ENCODE assay signal across 8 cellular contexts in the genomic region with DNA sequence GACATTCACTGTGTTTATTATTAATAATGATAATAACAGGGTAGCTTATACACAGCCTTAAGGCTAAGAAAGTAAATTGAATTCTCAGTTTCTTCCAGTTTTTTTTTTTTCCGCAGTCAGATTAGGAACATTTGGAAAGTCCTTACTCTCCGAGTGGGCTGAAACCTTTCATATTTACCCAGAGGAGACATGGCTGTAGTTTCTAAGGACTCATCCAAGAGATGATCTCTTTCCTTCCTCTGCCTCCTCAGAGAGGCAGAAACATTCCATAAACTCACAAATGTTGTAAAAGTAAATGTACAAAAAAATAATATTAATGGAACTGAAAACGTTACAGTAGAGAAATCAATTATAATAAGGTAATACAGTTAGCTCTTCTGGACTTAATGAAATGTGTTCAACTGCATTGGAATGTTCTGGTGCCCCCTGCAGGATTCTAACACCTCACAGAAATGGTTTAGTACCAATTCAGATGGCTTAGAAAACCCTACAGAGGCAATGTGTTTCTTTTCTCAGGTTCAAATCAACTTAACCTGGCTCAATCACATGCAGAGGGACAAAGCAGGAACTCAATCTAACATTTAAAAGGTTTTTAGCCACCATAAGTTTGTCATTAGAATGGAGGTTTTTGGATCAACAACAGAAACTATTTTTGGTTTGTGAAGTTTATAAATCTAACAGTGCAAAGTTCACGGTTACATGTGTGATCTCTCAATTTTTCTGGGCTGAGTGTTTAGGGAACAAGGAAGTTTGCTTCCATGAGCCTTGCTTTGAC.
A peak's percentile ranks its signal among the peaks of the same experiment; 100 is the strongest.
DNase-seq lines count a peak whose midpoint lies in the region; ATAC-seq and TF ChIP-seq lines count a peak whose summit lies in the region.

No MANE protein-coding gene starts in this region.

- no peaks in the 10 kb centered on the region for H3K27me3 Mint-ChIP-seq in activated T-cell treated with anti-CD3 and anti-CD28 coated beads, Interleukin-2, amount 50 U/mL, for 72 hours (ENCODE audit: low read depth)
- no peaks in the 10 kb centered on the region for H3K27me3 Mint-ChIP-seq in progenitor cell of endocrine pancreas

- H3K36me3 Mint-ChIP-seq in activated T-cell treated with anti-CD3 and anti-CD28 coated beads, Interleukin-2, amount 50 U/mL, for 72 hours (ENCODE audit: insufficient read depth in 2 of 2), result no peaks in the 10 kb centered on the region
- H3K36me3 Mint-ChIP-seq in progenitor cell of endocrine pancreas (ENCODE audit: insufficient read depth), result peaks cover 1% of the 10 kb centered on the region

- H3K27me3 ChIP-seq in NT2/D1 (ENCODE audit: insufficient read depth, insufficient read length), result no peaks in the 10 kb centered on the region

- H3K36me3 ChIP-seq in NT2/D1 (ENCODE audit: insufficient read depth, insufficient read length, low read length), result no peaks in the 10 kb centered on the region

- peak; percentile 64 for TF ChIP-seq CTCF in fibroblast of villous mesenchyme (IDR thresholded peaks at IDR 0.05; ENCODE audit: insufficient read depth, low read depth, low read length)
- TF ChIP-seq CTCF in progenitor cell of endocrine pancreas (IDR thresholded peaks at IDR 0.05; ENCODE audit: unreplicated experiment), result peak; percentile 65

- peaks cover 3% of the 10 kb centered on the region for H3K4me1 ChIP-seq in NT2/D1 (ENCODE audit: insufficient read depth, insufficient read length)

- no peak overlapping the region for H3K27ac Mint-ChIP-seq in activated T-cell treated with anti-CD3 and anti-CD28 coated beads, Interleukin-2, amount 50 U/mL, for 72 hours
- H3K27ac Mint-ChIP-seq in progenitor cell of endocrine pancreas, result no peak overlapping the region

- no peaks in the 10 kb centered on the region for H3K9me3 ChIP-seq in NT2/D1 (ENCODE audit: insufficient read depth, low read length)

- ATAC-seq in HG03442 (IDR thresholded peaks at IDR 0.05; ENCODE audit: unreplicated experiment), result peak; percentile 89
- ATAC-seq in activated T-cell treated with anti-CD3 and anti-CD28 coated beads, Interleukin-2, amount 50 U/mL, for 72 hours (replicated peaks in 1 of 2), result peak; percentile 52 to 69

- peaks cover 11% of the 10 kb centered on the region for H3K4me1 Mint-ChIP-seq in activated T-cell treated with anti-CD3 and anti-CD28 coated beads, Interleukin-2, amount 50 U/mL, for 72 hours (ENCODE audit: low read depth)
- peaks cover 12% of the 10 kb centered on the region for H3K4me1 Mint-ChIP-seq in progenitor cell of endocrine pancreas (ENCODE audit: low read depth)

- no peak overlapping the region for H3K4me3 Mint-ChIP-seq in activated T-cell treated with anti-CD3 and anti-CD28 coated beads, Interleukin-2, amount 50 U/mL, for 72 hours
- H3K4me3 Mint-ChIP-seq in progenitor cell of endocrine pancreas (ENCODE audit: low read depth), result no peak overlapping the region

- no peaks in the 10 kb centered on the region for H3K9me3 Mint-ChIP-seq in activated T-cell treated with anti-CD3 and anti-CD28 coated beads, Interleukin-2, amount 50 U/mL, for 72 hours
- H3K9me3 Mint-ChIP-seq in progenitor cell of endocrine pancreas (ENCODE audit: low read depth), result no peaks in the 10 kb centered on the region

- DNase-seq in COLO668 (lab: John Stamatoyannopoulos, UW; ENCODE audit: unreplicated experiment) (peak; percentile 39), GM19238 (ENCODE audit: insufficient read length, low spot score) (peak; percentile 10), NT2/D1 (ENCODE audit: low read depth, low spot score) (peak; percentile 57), fibroblast of villous mesenchyme (ENCODE audit: low read depth) (peak; percentile 59), progenitor cell of endocrine pancreas (ENCODE audit: low spot score, unreplicated experiment) (no peak), GOT3 (lab: John Stamatoyannopoulos, UW) (no peak)
- DNase-seq in activated T-cell treated with anti-CD3 and anti-CD28 coated beads, Interleukin-2, amount 50 U/mL, for 72 hours, result peak; percentile 58 to 60

- H3K4me3 ChIP-seq in NT2/D1 (ENCODE audit: insufficient read length, low read depth) (no peak overlapping the region), fibroblast of villous mesenchyme (ENCODE audit: low read depth, low read length) (no peak overlapping the region)

- no peak overlapping the region for H3K9ac ChIP-seq in NT2/D1 (ENCODE audit: insufficient read length, low read depth)

Comparison
In these comparisons a context has a peak if more than half of its experiments do, and no peak if none do; other contexts are left out.
1. DNase-seq: peak in COLO668 (single experiment), GM19238 (single experiment), NT2/D1 (single experiment), activated T-cell treated with anti-CD3 and anti-CD28 coated beads, Interleukin-2, amount 50 U/mL, for 72 hours (2 of 2) and fibroblast of villous mesenchyme (single experiment); none in progenitor cell of endocrine pancreas (single experiment) and GOT3 (single experiment).